Comparison of ENCODE assay signal across 8 cellular contexts in genomic region chr16:2124694-2125444, GRCh38. TPM values are rescaled to one million over a fixed set of nuclear protein-coding genes. Genes with fewer than 3 reads are reported as not detected.
A peak's percentile ranks its signal among the peaks of the same experiment; 100 is the strongest.
DNase-seq lines count a peak whose midpoint lies in the region; ATAC-seq and TF ChIP-seq lines count a peak whose summit lies in the region.
"Not testable (repeated sequence)": the region's sequence is repeated elsewhere in the genome, so short reads cannot be mapped to it uniquely, and the experiment has no call there.

No MANE protein-coding gene starts in this region.

- not testable (repeated sequence) for ATAC-seq in left colon

- H4K20me1 ChIP-seq in mammary epithelial cell (ENCODE audit: insufficient read depth, low read length) = not testable (repeated sequence)

- WGBS in HUES64 = 18% methylated on average over 33 of the region's 37 CpGs
- WGBS in mammary epithelial cell (ENCODE audit: low coverage, missing lambda C conversion rate) = 2% methylated on average over 19 of the region's 37 CpGs

- not testable (repeated sequence) for H3K36me3 ChIP-seq in HUES64 (ENCODE audit: insufficient read depth, low read length); mammary epithelial cell (ENCODE audit: insufficient read depth, low read length); tibial artery

- peak overlapping the region; percentile 57 for H3K4me3 Mint-ChIP-seq in osteocyte (ENCODE audit: unreplicated experiment)

- H3K79me2 ChIP-seq in mammary epithelial cell (ENCODE audit: insufficient read depth, low read length) = peaks cover 64% of the 10 kb centered on the region

- H3K9me3 ChIP-seq in HUES64 (ENCODE audit: insufficient read depth, low read depth, low read length); mammary epithelial cell (replicated peaks; ENCODE audit: insufficient read depth, low read length); tibial artery: not testable (repeated sequence)

- DNase-seq in C1 segment of cervical spinal cord (lab: John Stamatoyannopoulos, UW) (peak in 10 of 14 donors; percentile 33 to 84 (median 56)), SHP77 treated with DMSO at 0.1 percent for 48 hours (lab: John Stamatoyannopoulos, UW) (peak; percentile 46), mammary epithelial cell (peak; percentile 62), fibroblast of the conjunctiva (ENCODE audit: low read depth) (peak; percentile 49), left colon (peak; percentile 46 to 77), tibial artery (peak; percentile 80 to 94)
- not testable (repeated sequence) for DNase-seq in osteocyte (ENCODE audit: extremely low spot score, unreplicated experiment)

- H3K4me1 Mint-ChIP-seq in osteocyte (ENCODE audit: unreplicated experiment) = peaks cover 60% of the 10 kb centered on the region

- 0 out of 2 replicates have a peak overlapping the region, but pooled peaks have one; percentile 19 for H3K4me3 ChIP-seq in HUES64 (ENCODE audit: low read length)
- peak overlapping the region in 1 of 3 experiments; percentile 9 for H3K4me3 ChIP-seq in mammary epithelial cell (replicated peaks in 1 of 3; ENCODE audit: insufficient read depth in 1 of 3, low read depth in 2 of 3, low read length in 3 of 3)
- peak overlapping the region; percentile 49 to 56 for H3K4me3 ChIP-seq in tibial artery

- H3K27me3 Mint-ChIP-seq in osteocyte (ENCODE audit: unreplicated experiment) = not testable (repeated sequence)

- intact Hi-C loops in mammary epithelial cell (cut with micrococcal nuclease); left colon (cut with DNase I, micrococcal nuclease); tibial artery (cut with DNase I; ENCODE audit: low total_unique reads): not testable (repeated sequence)

- H3K36me3 Mint-ChIP-seq in osteocyte (ENCODE audit: unreplicated experiment) = not testable (repeated sequence)

- peak overlapping the region; percentile 21 for H2AFZ ChIP-seq in mammary epithelial cell (ENCODE audit: low read depth, low read length)

- not testable (repeated sequence) for H3K4me1 ChIP-seq in HUES64 (ENCODE audit: insufficient read depth, low read length)
- H3K4me1 ChIP-seq in mammary epithelial cell (ENCODE audit: insufficient read depth, low read length) (peaks cover 58% of the 10 kb centered on the region), tibial artery (peaks cover 14 to 92% (median 74%) of the 10 kb centered on the region in 4 donors)

- H3K27ac Mint-ChIP-seq in osteocyte (ENCODE audit: unreplicated experiment) = peak overlapping the region; percentile 96

- H3K27me3 ChIP-seq in HUES64 (ENCODE audit: insufficient read depth, low read length); mammary epithelial cell (ENCODE audit: insufficient read depth, low read length); tibial artery: not testable (repeated sequence)

- BruUV-seq in mammary epithelial cell (replicated peaks; lab: Mats Ljungman, UMichigan) = not testable (repeated sequence)

- dilution Hi-C loops in mammary epithelial cell (cut with HindIII; ENCODE audit: low sequenced_read_pairs) = not testable (repeated sequence)

- not testable (repeated sequence) for H3K9me3 Mint-ChIP-seq in osteocyte (ENCODE audit: unreplicated experiment)

- H3K9ac ChIP-seq in HUES64 (ENCODE audit: low read depth, low read length) (peak overlapping the region; percentile 60), mammary epithelial cell (ENCODE audit: insufficient read depth, low read length) (peak overlapping the region; percentile 53)

- H3K27ac ChIP-seq in HUES64 (ENCODE audit: low read depth, low read length) = peak overlapping the region; percentile 90
- peak overlapping the region; percentile 29 for H3K27ac ChIP-seq in mammary epithelial cell (ENCODE audit: insufficient read depth, low read depth, low read length)
- peak overlapping the region; percentile 98 for H3K27ac ChIP-seq in tibial artery

- CTCF ChIA-PET in mammary epithelial cell (lab: Charles Lee; ENCODE audit: low non-redundant PET) = not testable (repeated sequence)

- H3K4me2 ChIP-seq in mammary epithelial cell (ENCODE audit: insufficient read depth, low read depth, low read length) = peak overlapping the region; percentile 79

- TF ChIP-seq CTCF in mammary epithelial cell (conservative IDR thresholded peaks at IDR 0.05 in 1 of 2, IDR thresholded peaks at IDR 0.05 in 1 of 2; ENCODE audit: extremely low read depth in 1 of 2, insufficient read depth in 1 of 2, low read depth in 1 of 2, low read length in 2 of 2); osteocyte (IDR thresholded peaks at IDR 0.05); tibial artery (IDR thresholded peaks at IDR 0.05): not testable (repeated sequence)

- in situ Hi-C loops in mammary epithelial cell (cut with MboI; ENCODE audit: low sequenced_read_pairs in 2 of 2) = not testable (repeated sequence)

RNA-seq across cellular contexts. Expression of gene PKD1, which starts 10.8 kb away (rescaled TPM):
- polyA plus RNA-seq in HUES64 (2013, experiment 1 of 2) = 20.3 TPM
- polyA plus RNA-seq in HUES64 (2013, experiment 2 of 2) = 21.6 TPM
- total RNA-seq in mammary epithelial cell (100 to 1,000 TPM; 119 to 133 TPM), left colon (10 to 100 TPM; 75.1 to 76.7 TPM), osteocyte (169 and 188 TPM in 2 replicates)
- polyA plus RNA-seq in mammary epithelial cell = 28.4 TPM
- 17.7 TPM for polyA minus RNA-seq in mammary epithelial cell

RNA-seq across cellular contexts. Expression of gene RAB26, which starts 23.6 kb away (rescaled TPM):
- polyA plus RNA-seq in HUES64 (2013, experiment 1 of 2) = 2.6 TPM
- 2.7 TPM for polyA plus RNA-seq in HUES64 (2013, experiment 2 of 2)
- 1 to 10 TPM in 1 of 2 donors, under 1 TPM in 1; 0.33 to 1.0 TPM for total RNA-seq in mammary epithelial cell
- 0.80 TPM for polyA plus RNA-seq in mammary epithelial cell
- polyA minus RNA-seq in mammary epithelial cell = 0.21 TPM
- 10 to 100 TPM; 24.9 to 27.2 TPM for total RNA-seq in left colon
- 2.0 and 3.4 TPM in 2 replicates for total RNA-seq in osteocyte

RNA-seq across cellular contexts. Expression of gene TRAF7, which starts 30.7 kb away (rescaled TPM):
- polyA plus RNA-seq in HUES64 (2013, experiment 1 of 2) = 59.5 TPM
- 62.1 TPM for polyA plus RNA-seq in HUES64 (2013, experiment 2 of 2)
- 100 to 1,000 TPM in 1 of 2 donors, 10 to 100 TPM in 1; 47.5 to 110 TPM for total RNA-seq in mammary epithelial cell
- polyA plus RNA-seq in mammary epithelial cell = 65.7 TPM
- polyA minus RNA-seq in mammary epithelial cell = 54.6 TPM
- 10 to 100 TPM; 94.5 to 99.8 TPM for total RNA-seq in left colon
- total RNA-seq in osteocyte = 78.1 and 84.9 TPM in 2 replicates

Comparison
In these comparisons a context has a peak if more than half of its experiments do, and no peak if none do; other contexts are left out.
1. H3K27ac ChIP-seq: peak in every context shown above with its lines; median percentile 98 in tibial artery; 90 in HUES64; 29 in mammary epithelial cell.